Comparison of ENCODE assay signal across 1 cellular context in genomic region chr14:75258079-75258802, GRCh38.
TF ChIP-seq lines count a peak whose summit lies in the region.

No MANE protein-coding gene starts in this region.

TF ChIP-seq in K562, 482 proteins besides CTCF, POLR2A, EP300 and RAD21 (continued from another document):
- no peak for TF ChIP-seq UBTF (IDR thresholded peaks at IDR 0.05; ENCODE audit: borderline replicate concordance in 1 of 2, low read depth in 2 of 2, low read length in 2 of 2)
